Comparison of ENCODE assay signal across 22 cellular contexts in the genomic region with DNA sequence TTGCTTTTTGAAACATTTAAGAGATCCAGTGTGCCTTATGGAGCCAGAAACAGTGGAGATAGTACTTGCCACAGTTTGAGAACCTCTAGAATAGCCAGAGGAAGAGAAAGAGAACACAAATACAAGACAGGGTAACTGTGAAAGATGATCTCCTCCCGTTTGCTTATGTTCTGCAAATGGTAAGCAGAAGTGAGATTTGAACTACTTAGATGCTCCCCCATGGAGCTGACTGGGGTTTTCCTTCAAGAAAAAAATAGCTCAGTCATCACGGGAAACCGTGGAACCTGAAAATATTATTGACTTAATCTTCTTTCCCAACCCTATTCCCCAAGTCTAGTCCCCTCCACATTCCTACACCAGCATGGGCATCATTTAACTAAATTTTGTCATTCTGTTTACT.
"Had no signal": no experiment of that assay in that cellular context is flagged by ENCODE, and none has a peak within 500 bp of the region (broad histone marks: within the 10 kb centered on the region; RNA-seq: fewer than 3 reads in every experiment).

No MANE protein-coding gene starts in this region.

- H3K27ac ChIP-seq: adrenal gland, ascending aorta, brain microvascular endothelial cell, left lung, neural progenitor cell, sigmoid colon, testis, uterus had no signal

- FAIRE-seq: endometrium had no signal

- H3K4me1 ChIP-seq: adrenal gland, ascending aorta, left lung, neural progenitor cell, sigmoid colon, testis, uterus had no signal

- H3K27me3 ChIP-seq: adrenal gland, ascending aorta, brain microvascular endothelial cell, left lung, neural progenitor cell, sigmoid colon, testis, uterus had no signal

- H3K9me3 ChIP-seq: adrenal gland, ascending aorta, left lung, sigmoid colon, testis, uterus had no signal

- ATAC-seq: activated T-cell treated with anti-CD3 and anti-CD28 coated beads, Interleukin-2, amount 50 U/mL, for 4 hours; left lung; naive thymus-derived CD4-positive, alpha-beta T cell had no signal

- DNase-seq: activated CD4-positive, alpha-beta T cell treated with anti-CD3 and anti-CD28 coated beads for 4 hours; activated CD4-positive, alpha-beta T cell treated with anti-CD3 and anti-CD28 coated beads, Interleukin-2, amount 50 U/mL, for 48 hours; activated CD4-positive, CD25-positive, alpha-beta regulatory T cell; activated CD8-positive, alpha-beta memory T cell treated with anti-CD3 and anti-CD28 coated beads, Interleukin-2, amount 50 U/mL, for 48 hours; activated naive CD4-positive, alpha-beta T cell; activated T-cell treated with anti-CD3 and anti-CD28 coated beads, Interleukin-2, amount 50 U/mL, for 4 hours; adrenal gland; brain microvascular endothelial cell; caudate nucleus; effector CD4-positive, alpha-beta T cell; left lung; naive thymus-derived CD4-positive, alpha-beta T cell; retina; sigmoid colon; stimulated activated CD4-positive, alpha-beta T cell treated with anti-CD3 and anti-CD28 coated beads, Interleukin-4, amount 100 ng/mL, for 1 hour; stimulated activated naive CD4-positive, alpha-beta T cell; testis; trophoblast cell; uterus had no signal

- H3K4me3 ChIP-seq: adrenal gland, ascending aorta, left lung, neural progenitor cell, sigmoid colon, testis, uterus had no signal

- H3K4me2 ChIP-seq: neural progenitor cell had no signal

- H3K36me3 ChIP-seq: adrenal gland, ascending aorta, brain microvascular endothelial cell, left lung, neural progenitor cell, uterus had no signal

- H2AFZ ChIP-seq: neural progenitor cell had no signal
